Comparison of ENCODE assay signal across 1 cellular context in genomic region chr2:101205521-101205998, GRCh38.
A peak's percentile ranks its signal among the peaks of the same experiment; 100 is the strongest.
TF ChIP-seq lines count a peak whose summit lies in the region.

No MANE protein-coding gene starts in this region.

TF ChIP-seq in HepG2, 621 proteins besides CTCF, POLR2A, EP300 and RAD21 (continued from another document and continues in another):
- TF ChIP-seq ZNF784 (CRISPR knock-in tag; IDR thresholded peaks at IDR 0.05; ENCODE audit: borderline replicate concordance) (no peak), CREB1 (IDR thresholded peaks at IDR 0.05) (no peak), CREB1 (CRISPR knock-in tag; IDR thresholded peaks at IDR 0.05) (peak; percentile 43; the same call in 1 of the 2 replicates), PLRG1 (conservative IDR thresholded peaks at IDR 0.05) (no peak), ZSCAN21 (CRISPR knock-in tag; IDR thresholded peaks at IDR 0.05; ENCODE audit: borderline replicate concordance) (no peak), SALL2 (CRISPR knock-in tag; IDR thresholded peaks at IDR 0.05) (no peak), ZSCAN20 (CRISPR knock-in tag; IDR thresholded peaks at IDR 0.05; ENCODE audit: borderline replicate concordance) (no peak), STAG1 (CRISPR knock-in tag; IDR thresholded peaks at IDR 0.05) (peak; percentile 87), MXD3 (CRISPR knock-in tag; IDR thresholded peaks at IDR 0.05) (no peak), ZNF296 (CRISPR knock-in tag; conservative IDR thresholded peaks at IDR 0.05) (no peak), MTF1 (CRISPR knock-in tag; IDR thresholded peaks at IDR 0.05) (no peak), U2AF2 (IDR thresholded peaks at IDR 0.05; ENCODE audit: low read depth, low read length) (no peak), NFATC3 (CRISPR knock-in tag; IDR thresholded peaks at IDR 0.05) (no peak), NBN (conservative IDR thresholded peaks at IDR 0.05) (no peak), LCORL (IDR thresholded peaks at IDR 0.05) (no peak), LCORL (CRISPR knock-in tag; IDR thresholded peaks at IDR 0.05) (peak; percentile 43), NFIC (IDR thresholded peaks at IDR 0.05; ENCODE audit: low read length) (no peak), RXRB (CRISPR knock-in tag; IDR thresholded peaks at IDR 0.05; ENCODE audit: borderline replicate concordance) (no peak), MIER3 (CRISPR knock-in tag; IDR thresholded peaks at IDR 0.05; ENCODE audit: borderline replicate concordance) (no peak; the same call in 1 of the 2 replicates), ZNF124 (CRISPR knock-in tag; IDR thresholded peaks at IDR 0.05) (no peak), DZIP1 (CRISPR knock-in tag; IDR thresholded peaks at IDR 0.05) (no peak), ZBTB42 (CRISPR knock-in tag; IDR thresholded peaks at IDR 0.05) (no peak), ZNF30 (CRISPR knock-in tag; IDR thresholded peaks at IDR 0.05) (no peak), PHB2 (IDR thresholded peaks at IDR 0.05; ENCODE audit: partially characterized antibody) (no peak), KDM2A (CRISPR knock-in tag; IDR thresholded peaks at IDR 0.05; ENCODE audit: borderline replicate concordance, low read depth) (0 out of 2 replicates have a peak, but pooled peaks have one; percentile 27), TFDP2 (CRISPR knock-in tag; IDR thresholded peaks at IDR 0.05) (no peak), ZBTB38 (CRISPR knock-in tag; IDR thresholded peaks at IDR 0.05) (0 out of 2 replicates have a peak, but pooled peaks have one; percentile 47), RARA (CRISPR knock-in tag; IDR thresholded peaks at IDR 0.05) (no peak), CERS6 (CRISPR knock-in tag; IDR thresholded peaks at IDR 0.05) (no peak), PBX2 (CRISPR knock-in tag; IDR thresholded peaks at IDR 0.05) (no peak), ZNF282 (IDR thresholded peaks at IDR 0.05; ENCODE audit: partially characterized antibody) (no peak)
- TF ChIP-seq, protein P1, sequence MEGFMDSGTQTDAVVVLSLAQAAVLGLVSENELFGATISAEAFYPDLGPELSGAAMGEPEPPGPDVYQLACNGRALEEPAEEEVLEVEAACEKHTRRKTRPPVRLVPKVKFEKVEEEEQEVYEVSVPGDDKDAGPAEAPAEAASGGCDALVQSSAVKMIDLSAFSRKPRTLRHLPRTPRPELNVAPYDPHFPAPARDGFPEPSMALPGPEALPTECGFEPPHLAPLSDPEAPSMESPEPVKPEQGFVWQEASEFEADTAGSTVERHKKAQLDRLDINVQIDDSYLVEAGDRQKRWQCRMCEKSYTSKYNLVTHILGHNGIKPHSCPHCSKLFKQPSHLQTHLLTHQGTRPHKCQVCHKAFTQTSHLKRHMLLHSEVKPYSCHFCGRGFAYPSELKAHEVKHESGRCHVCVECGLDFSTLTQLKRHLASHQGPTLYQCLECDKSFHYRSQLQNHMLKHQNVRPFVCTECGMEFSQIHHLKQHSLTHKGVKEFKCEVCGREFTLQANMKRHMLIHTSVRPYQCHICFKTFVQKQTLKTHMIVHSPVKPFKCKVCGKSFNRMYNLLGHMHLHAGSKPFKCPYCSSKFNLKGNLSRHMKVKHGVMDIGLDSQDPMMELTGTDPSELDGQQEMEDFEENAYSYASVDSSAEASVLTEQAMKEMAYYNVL (CRISPR knock-in tag; IDR thresholded peaks at IDR 0.05; ENCODE audit: borderline replicate concordance) = no peak
- TF ChIP-seq, protein P2, sequence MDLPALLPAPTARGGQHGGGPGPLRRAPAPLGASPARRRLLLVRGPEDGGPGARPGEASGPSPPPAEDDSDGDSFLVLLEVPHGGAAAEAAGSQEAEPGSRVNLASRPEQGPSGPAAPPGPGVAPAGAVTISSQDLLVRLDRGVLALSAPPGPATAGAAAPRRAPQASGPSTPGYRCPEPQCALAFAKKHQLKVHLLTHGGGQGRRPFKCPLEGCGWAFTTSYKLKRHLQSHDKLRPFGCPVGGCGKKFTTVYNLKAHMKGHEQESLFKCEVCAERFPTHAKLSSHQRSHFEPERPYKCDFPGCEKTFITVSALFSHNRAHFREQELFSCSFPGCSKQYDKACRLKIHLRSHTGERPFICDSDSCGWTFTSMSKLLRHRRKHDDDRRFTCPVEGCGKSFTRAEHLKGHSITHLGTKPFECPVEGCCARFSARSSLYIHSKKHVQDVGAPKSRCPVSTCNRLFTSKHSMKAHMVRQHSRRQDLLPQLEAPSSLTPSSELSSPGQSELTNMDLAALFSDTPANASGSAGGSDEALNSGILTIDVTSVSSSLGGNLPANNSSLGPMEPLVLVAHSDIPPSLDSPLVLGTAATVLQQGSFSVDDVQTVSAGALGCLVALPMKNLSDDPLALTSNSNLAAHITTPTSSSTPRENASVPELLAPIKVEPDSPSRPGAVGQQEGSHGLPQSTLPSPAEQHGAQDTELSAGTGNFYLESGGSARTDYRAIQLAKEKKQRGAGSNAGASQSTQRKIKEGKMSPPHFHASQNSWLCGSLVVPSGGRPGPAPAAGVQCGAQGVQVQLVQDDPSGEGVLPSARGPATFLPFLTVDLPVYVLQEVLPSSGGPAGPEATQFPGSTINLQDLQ (CRISPR knock-in tag; IDR thresholded peaks at IDR 0.05) = no peak
- TF ChIP-seq, protein P3, sequence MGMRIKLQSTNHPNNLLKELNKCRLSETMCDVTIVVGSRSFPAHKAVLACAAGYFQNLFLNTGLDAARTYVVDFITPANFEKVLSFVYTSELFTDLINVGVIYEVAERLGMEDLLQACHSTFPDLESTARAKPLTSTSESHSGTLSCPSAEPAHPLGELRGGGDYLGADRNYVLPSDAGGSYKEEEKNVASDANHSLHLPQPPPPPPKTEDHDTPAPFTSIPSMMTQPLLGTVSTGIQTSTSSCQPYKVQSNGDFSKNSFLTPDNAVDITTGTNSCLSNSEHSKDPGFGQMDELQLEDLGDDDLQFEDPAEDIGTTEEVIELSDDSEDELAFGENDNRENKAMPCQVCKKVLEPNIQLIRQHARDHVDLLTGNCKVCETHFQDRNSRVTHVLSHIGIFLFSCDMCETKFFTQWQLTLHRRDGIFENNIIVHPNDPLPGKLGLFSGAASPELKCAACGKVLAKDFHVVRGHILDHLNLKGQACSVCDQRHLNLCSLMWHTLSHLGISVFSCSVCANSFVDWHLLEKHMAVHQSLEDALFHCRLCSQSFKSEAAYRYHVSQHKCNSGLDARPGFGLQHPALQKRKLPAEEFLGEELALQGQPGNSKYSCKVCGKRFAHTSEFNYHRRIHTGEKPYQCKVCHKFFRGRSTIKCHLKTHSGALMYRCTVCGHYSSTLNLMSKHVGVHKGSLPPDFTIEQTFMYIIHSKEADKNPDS (CRISPR knock-in tag; IDR thresholded peaks at IDR 0.05) = no peak
- TF ChIP-seq, protein P4, sequence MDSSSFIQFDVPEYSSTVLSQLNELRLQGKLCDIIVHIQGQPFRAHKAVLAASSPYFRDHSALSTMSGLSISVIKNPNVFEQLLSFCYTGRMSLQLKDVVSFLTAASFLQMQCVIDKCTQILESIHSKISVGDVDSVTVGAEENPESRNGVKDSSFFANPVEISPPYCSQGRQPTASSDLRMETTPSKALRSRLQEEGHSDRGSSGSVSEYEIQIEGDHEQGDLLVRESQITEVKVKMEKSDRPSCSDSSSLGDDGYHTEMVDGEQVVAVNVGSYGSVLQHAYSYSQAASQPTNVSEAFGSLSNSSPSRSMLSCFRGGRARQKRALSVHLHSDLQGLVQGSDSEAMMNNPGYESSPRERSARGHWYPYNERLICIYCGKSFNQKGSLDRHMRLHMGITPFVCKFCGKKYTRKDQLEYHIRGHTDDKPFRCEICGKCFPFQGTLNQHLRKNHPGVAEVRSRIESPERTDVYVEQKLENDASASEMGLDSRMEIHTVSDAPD (CRISPR knock-in tag; IDR thresholded peaks at IDR 0.05) = no peak
- TF ChIP-seq, protein P5, sequence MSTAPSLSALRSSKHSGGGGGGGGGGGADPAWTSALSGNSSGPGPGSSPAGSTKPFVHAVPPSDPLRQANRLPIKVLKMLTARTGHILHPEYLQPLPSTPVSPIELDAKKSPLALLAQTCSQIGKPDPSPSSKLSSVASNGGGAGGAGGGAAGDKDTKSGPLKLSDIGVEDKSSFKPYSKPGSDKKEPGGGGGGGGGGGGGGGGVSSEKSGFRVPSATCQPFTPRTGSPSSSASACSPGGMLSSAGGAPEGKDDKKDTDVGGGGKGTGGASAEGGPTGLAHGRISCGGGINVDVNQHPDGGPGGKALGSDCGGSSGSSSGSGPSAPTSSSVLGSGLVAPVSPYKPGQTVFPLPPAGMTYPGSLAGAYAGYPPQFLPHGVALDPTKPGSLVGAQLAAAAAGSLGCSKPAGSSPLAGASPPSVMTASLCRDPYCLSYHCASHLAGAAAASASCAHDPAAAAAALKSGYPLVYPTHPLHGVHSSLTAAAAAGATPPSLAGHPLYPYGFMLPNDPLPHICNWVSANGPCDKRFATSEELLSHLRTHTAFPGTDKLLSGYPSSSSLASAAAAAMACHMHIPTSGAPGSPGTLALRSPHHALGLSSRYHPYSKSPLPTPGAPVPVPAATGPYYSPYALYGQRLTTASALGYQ (CRISPR knock-in tag; IDR thresholded peaks at IDR 0.05) = peak; percentile 47; the same call in 1 of the 2 replicates
- TF ChIP-seq, protein P6, sequence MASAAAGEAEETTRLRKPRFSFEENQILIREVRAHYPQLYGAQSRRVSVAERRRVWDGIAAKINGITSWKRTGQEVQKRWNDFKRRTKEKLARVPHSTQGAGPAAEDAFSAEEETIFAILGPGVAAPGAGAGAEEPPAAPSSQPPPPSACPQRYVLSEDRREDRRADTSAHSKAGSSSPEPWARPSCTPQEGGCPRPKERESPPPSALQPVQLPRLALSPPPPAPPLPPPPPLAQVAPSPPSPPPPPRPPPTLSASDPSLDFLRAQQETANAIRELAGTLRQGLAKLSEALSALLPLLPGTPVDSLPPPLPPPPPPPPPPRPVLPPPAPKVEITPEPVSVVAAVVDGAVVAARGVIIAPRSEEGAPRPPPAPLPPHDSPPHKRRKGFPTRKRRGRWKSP (CRISPR knock-in tag; IDR thresholded peaks at IDR 0.05) = no peak
- TF ChIP-seq, protein P7, sequence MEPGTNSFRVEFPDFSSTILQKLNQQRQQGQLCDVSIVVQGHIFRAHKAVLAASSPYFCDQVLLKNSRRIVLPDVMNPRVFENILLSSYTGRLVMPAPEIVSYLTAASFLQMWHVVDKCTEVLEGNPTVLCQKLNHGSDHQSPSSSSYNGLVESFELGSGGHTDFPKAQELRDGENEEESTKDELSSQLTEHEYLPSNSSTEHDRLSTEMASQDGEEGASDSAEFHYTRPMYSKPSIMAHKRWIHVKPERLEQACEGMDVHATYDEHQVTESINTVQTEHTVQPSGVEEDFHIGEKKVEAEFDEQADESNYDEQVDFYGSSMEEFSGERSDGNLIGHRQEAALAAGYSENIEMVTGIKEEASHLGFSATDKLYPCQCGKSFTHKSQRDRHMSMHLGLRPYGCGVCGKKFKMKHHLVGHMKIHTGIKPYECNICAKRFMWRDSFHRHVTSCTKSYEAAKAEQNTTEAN (CRISPR knock-in tag; conservative IDR thresholded peaks at IDR 0.05) = no peak; the same call in 1 of the 2 replicates
